ENCODE assay signal across 1 cellular context in genomic region chr12:6767592-6768384, GRCh38.
A peak's percentile ranks its signal among the peaks of the same experiment; 100 is the strongest.
TF ChIP-seq lines count a peak whose summit lies in the region.

No MANE protein-coding gene starts in this region.

TF ChIP-seq in HepG2, 621 proteins besides CTCF, POLR2A, EP300 and RAD21 (continued from another document and continues in another):
- TF ChIP-seq UBTF (CRISPR knock-in tag; IDR thresholded peaks at IDR 0.05) (peak; percentile 72), ARID5B (CRISPR knock-in tag; IDR thresholded peaks at IDR 0.05) (peak; percentile 59), TGIF2 (CRISPR knock-in tag; IDR thresholded peaks at IDR 0.05) (0 out of 2 replicates have a peak, but pooled peaks have one; percentile 21), MAX (IDR thresholded peaks at IDR 0.05) (peak; percentile 72), ZBTB40 (IDR thresholded peaks at IDR 0.05) (no peak), ZBTB40 (CRISPR knock-in tag; IDR thresholded peaks at IDR 0.05) (0 out of 2 replicates have a peak, but pooled peaks have one; percentile 41), ZNF574 (CRISPR knock-in tag; IDR thresholded peaks at IDR 0.05) (peak; percentile 28; the same call in 1 of the 2 replicates), PCBP1 (IDR thresholded peaks at IDR 0.05; ENCODE audit: borderline replicate concordance, low read depth, low read length) (0 out of 2 replicates have a peak, but pooled peaks have one; percentile 37), ZNF567 (CRISPR knock-in tag; IDR thresholded peaks at IDR 0.05; ENCODE audit: borderline replicate concordance) (0 out of 2 replicates have a peak, but pooled peaks have one; percentile 41), AGO2 (optimal IDR thresholded peaks at IDR 0.05; ENCODE audit: low read depth, low read length) (peak; percentile 68), DRAP1 (CRISPR knock-in tag; IDR thresholded peaks at IDR 0.05) (peak; percentile 66), ZNF775 (CRISPR knock-in tag; IDR thresholded peaks at IDR 0.05; ENCODE audit: borderline replicate concordance) (no peak), RXRB (CRISPR knock-in tag; IDR thresholded peaks at IDR 0.05; ENCODE audit: borderline replicate concordance) (peak; percentile 91), NFKB2 (CRISPR knock-in tag; IDR thresholded peaks at IDR 0.05; ENCODE audit: borderline replicate concordance) (peak; percentile 56; the same call in 1 of the 2 replicates), HDAC1 (CRISPR knock-in tag; IDR thresholded peaks at IDR 0.05) (peak; percentile 59), FOXK1 (CRISPR knock-in tag; IDR thresholded peaks at IDR 0.05; ENCODE audit: borderline replicate concordance, low read depth) (peak; percentile 26; the same call in 1 of the 2 replicates), ZNF709 (CRISPR knock-in tag; IDR thresholded peaks at IDR 0.05) (peak; percentile 69; the same call in 1 of the 2 replicates), ZNF484 (CRISPR knock-in tag; IDR thresholded peaks at IDR 0.05; ENCODE audit: borderline replicate concordance, low read depth) (no peak), SOX5 (CRISPR knock-in tag; IDR thresholded peaks at IDR 0.05; ENCODE audit: borderline replicate concordance) (0 out of 2 replicates have a peak, but pooled peaks have one; percentile 8), GATA4 (IDR thresholded peaks at IDR 0.05; ENCODE audit: borderline replicate concordance, low read depth) (peak; percentile 35; the same call in 1 of the 2 replicates), HMG20B (CRISPR knock-in tag; conservative IDR thresholded peaks at IDR 0.05) (no peak), SALL1 (CRISPR knock-in tag; IDR thresholded peaks at IDR 0.05) (peak; percentile 80), KDM2A (CRISPR knock-in tag; IDR thresholded peaks at IDR 0.05; ENCODE audit: borderline replicate concordance, low read depth) (no peak; the same call in 1 of the 2 replicates), RCOR2 (CRISPR knock-in tag; IDR thresholded peaks at IDR 0.05) (no peak), BRD4 (CRISPR knock-in tag; IDR thresholded peaks at IDR 0.05) (peak; percentile 56; the same call in 1 of the 2 replicates), YEATS4 (CRISPR knock-in tag; IDR thresholded peaks at IDR 0.05; ENCODE audit: borderline replicate concordance) (peak; percentile 38; the same call in 1 of the 2 replicates), MBNL3 (CRISPR knock-in tag; conservative IDR thresholded peaks at IDR 0.05) (no peak), ZNF512B (CRISPR knock-in tag; IDR thresholded peaks at IDR 0.05; ENCODE audit: borderline replicate concordance) (no peak), ZNF563 (CRISPR knock-in tag; IDR thresholded peaks at IDR 0.05) (no peak; the same call in 1 of the 2 replicates), ATF7-NPFF (CRISPR knock-in tag; IDR thresholded peaks at IDR 0.05; ENCODE audit: low read depth) (no peak), CREB3 (CRISPR knock-in tag; IDR thresholded peaks at IDR 0.05) (no peak)
